11 cellular contexts compared by ENCODE assay signal in the genomic region with DNA sequence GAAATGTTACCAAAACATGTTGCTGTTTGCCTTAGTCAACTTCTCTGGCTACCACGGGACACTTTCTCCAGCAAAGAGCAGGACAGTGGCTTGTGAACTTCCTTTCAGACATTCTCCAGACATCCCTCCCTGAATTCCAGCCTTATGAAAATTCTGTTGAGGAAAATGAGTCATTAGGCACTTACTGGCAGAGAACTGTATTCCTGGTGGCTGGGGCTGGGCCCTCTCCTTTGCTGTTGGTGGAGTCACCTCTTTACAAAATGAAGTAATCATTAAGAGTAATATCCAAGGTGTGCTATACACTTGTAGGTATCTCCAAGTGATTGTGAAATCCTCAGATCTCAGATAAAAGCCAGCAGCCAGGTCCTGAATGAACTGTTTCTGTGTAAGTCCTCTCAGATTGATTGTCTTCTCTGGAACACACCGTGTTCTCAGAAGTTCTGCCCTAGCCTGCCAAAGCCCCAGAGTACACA. TPM values are rescaled to one million over a fixed set of nuclear protein-coding genes. Genes with fewer than 3 reads are reported as not detected.
DNase-seq lines count a peak whose midpoint lies in the region; ATAC-seq and TF ChIP-seq lines count a peak whose summit lies in the region.
"Had no signal": no experiment of that assay in that cellular context is flagged by ENCODE, and none has a peak within 500 bp of the region (broad histone marks: within the 10 kb centered on the region; RNA-seq: fewer than 3 reads in every experiment).

No MANE protein-coding gene starts in this region.

- H3K27ac ChIP-seq in adipose tissue (ENCODE audit: low read depth, low read length) (peak overlapping the region; percentile 34), sigmoid colon (peak overlapping the region; percentile 71 to 85 (median 76))

- no peaks in the 10 kb centered on the region for H3K9me3 ChIP-seq in sigmoid colon

- H3K4me3 ChIP-seq in sigmoid colon, result no peak overlapping the region

- TF ChIP-seq EP300 in sigmoid colon (IDR thresholded peaks at IDR 0.05), result peak in 3 of 4 donors; percentile 38 to 72 (median 71)

- DNase-seq in ELF-1 (ENCODE audit: low read depth, low spot score), result peak; percentile 8
- DNase-seq in Right ventricle myocardium superior, result peak; percentile 22
- peak; percentile 78 for DNase-seq in sigmoid colon
- DNase-seq in CD1c-positive myeloid dendritic cell (ENCODE audit: extremely low spot score), result no peak
- DNase-seq in SHP77 (lab: John Stamatoyannopoulos, UW), result no peak
- DNase-seq in anterior cingulate cortex (lab: John Stamatoyannopoulos, UW), result no peak
- DNase-seq: GOT3, Karpas-422 had no signal

- intact Hi-C loops in Right ventricle myocardium superior (cut with DNase I) (no loop called here), sigmoid colon (cut with DNase I) (no loop called here)

- TF ChIP-seq POLR2A in sigmoid colon (IDR thresholded peaks at IDR 0.05), result no peak

- TF ChIP-seq CTCF in sigmoid colon (IDR thresholded peaks at IDR 0.05), result no peak

- H3K4me1 ChIP-seq in sigmoid colon, result peaks cover 0 to 54% (median 43%) of the 10 kb centered on the region in 4 donors

- H3K27me3 ChIP-seq in sigmoid colon, result no peaks in the 10 kb centered on the region

- ATAC-seq in Right ventricle myocardium superior (ENCODE audit: poor library complexity) (peak; percentile 79), GM19023 (IDR thresholded peaks at IDR 0.05; ENCODE audit: unreplicated experiment) (no peak)
- ATAC-seq: activated naive CD4-positive, alpha-beta T cell treated with anti-CD3 and anti-CD28 coated beads, Interleukin-2, amount 50 U/mL, for 72 hours had no signal

- no peaks in the 10 kb centered on the region for H3K36me3 ChIP-seq in sigmoid colon

- 51 to 69% (median 54%) methylated on average over 2 of the region's 2 CpGs for WGBS in adipose tissue, 3 donors
- 68 to 78% methylated on average over 2 of the region's 2 CpGs for WGBS in sigmoid colon, 2 donors

RNA-seq across cellular contexts. Expression of gene FAP, which starts 1.4 kb away (rescaled TPM):
- 10 to 100 TPM in 1 of 3 donors, 1 to 10 TPM in 1, under 1 TPM in 1; 0.77 to 17.0 (median 1.7) TPM for polyA plus RNA-seq in adipose tissue
- total RNA-seq in Right ventricle myocardium superior, result 0.62 TPM
- 10 to 100 TPM; 12.7 to 35.7 (median 22.4) TPM for total RNA-seq in sigmoid colon
- 1 to 10 TPM in 1 of 3 donors, not detected in 2; 2.2 TPM for polyA plus RNA-seq in sigmoid colon

Comparison
In these comparisons a context has a peak if more than half of its experiments do, and no peak if none do; other contexts are left out.
1. DNase-seq: peak in ELF-1 (single experiment), Right ventricle myocardium superior (single experiment) and sigmoid colon (single experiment); none in CD1c-positive myeloid dendritic cell (single experiment), SHP77 (0 of 2) and anterior cingulate cortex (0 of 58).